ENCODE assay signal across 7 cellular contexts in genomic region chr3:113461488-113461887, GRCh38.
"Had no signal": no experiment of that assay in that cellular context is flagged by ENCODE, and none has a peak within 500 bp of the region (broad histone marks: within the 10 kb centered on the region; RNA-seq: fewer than 3 reads in every experiment).

No MANE protein-coding gene starts in this region.

- FAIRE-seq: HTR-8/SVneo, K562 had no signal

- H3K27me3 Mint-ChIP-seq: IgD-negative memory B cell had no signal

- H3K4me1 Mint-ChIP-seq: IgD-negative memory B cell had no signal

- H3K27ac ChIP-seq: HL-60 had no signal

- DNase-seq: IMR-90, KBM-7, KG1 had no signal

- H3K27ac Mint-ChIP-seq: IgD-negative memory B cell had no signal

- ATAC-seq: K562 had no signal

- H3K4me3 ChIP-seq: K562 had no signal

- H3K4me3 Mint-ChIP-seq: IgD-negative memory B cell had no signal
